15 cellular contexts compared by ENCODE assay signal in the genomic region with DNA sequence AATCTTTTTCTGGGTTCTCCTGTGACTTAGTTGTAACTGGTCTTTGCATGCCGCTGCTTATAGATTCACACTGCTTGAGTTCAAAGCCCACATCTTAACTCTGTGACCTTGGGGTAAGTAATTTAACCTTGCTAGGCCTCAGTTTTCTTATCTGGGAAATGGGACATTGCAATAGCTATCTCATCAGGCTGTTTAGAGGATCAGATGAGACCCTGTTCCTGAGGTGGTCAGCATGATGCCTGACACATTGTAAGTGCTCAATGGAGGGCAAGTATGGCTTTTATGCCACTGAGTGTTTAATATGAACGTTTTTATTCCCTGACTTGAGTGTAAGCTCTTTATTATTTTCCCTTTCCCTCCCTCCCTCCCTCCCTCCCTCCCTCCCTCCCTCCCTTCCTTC.
DNase-seq lines count a peak whose midpoint lies in the region; ATAC-seq, FAIRE-seq and TF ChIP-seq lines count a peak whose summit lies in the region.
"Had no signal": no experiment of that assay in that cellular context is flagged by ENCODE, and none has a peak within 500 bp of the region (broad histone marks: within the 10 kb centered on the region; RNA-seq: fewer than 3 reads in every experiment).

No MANE protein-coding gene starts in this region.

- no peak for ATAC-seq in HG02884 (IDR thresholded peaks at IDR 0.05; ENCODE audit: unreplicated experiment)

- no peak for TF ChIP-seq CTCF in 22Rv1 (IDR thresholded peaks at IDR 0.05)
- no peak for TF ChIP-seq CTCF in MM.1S (IDR thresholded peaks at IDR 0.05; ENCODE audit: low read length)
- no peak for TF ChIP-seq CTCF in D721Med (IDR thresholded peaks at IDR 0.05; ENCODE audit: insufficient read depth, missing control alignments)
- no peak for TF ChIP-seq CTCF in hepatocyte (IDR thresholded peaks at IDR 0.05; ENCODE audit: poor library complexity)

- H4K20me1 ChIP-seq in MM.1S (ENCODE audit: insufficient read depth, low read length) (no peaks in the 10 kb centered on the region), hepatocyte (ENCODE audit: insufficient read depth, poor library complexity, severe bottlenecking) (no peaks in the 10 kb centered on the region)

- H3K79me2 ChIP-seq in MM.1S (ENCODE audit: low read length) (no peaks in the 10 kb centered on the region), hepatocyte (no peaks in the 10 kb centered on the region)

- H3K27me3 ChIP-seq in MM.1S (replicated peaks; ENCODE audit: insufficient read depth, low read length), result no peaks in the 10 kb centered on the region
- H3K27me3 ChIP-seq in esophagus (ENCODE audit: control insufficient read depth in 1 of 2, insufficient read depth in 2 of 2, low read length in 2 of 2), result no peaks in the 10 kb centered on the region
- no peaks in the 10 kb centered on the region for H3K27me3 ChIP-seq in rectal smooth muscle tissue (ENCODE audit: control insufficient read depth, insufficient read depth, low read length)
- no peaks in the 10 kb centered on the region for H3K27me3 ChIP-seq in hepatocyte

- no peak for FAIRE-seq in D721Med (lab: Jason Lieb, UNC)

- H3K9me2 ChIP-seq in MM.1S (replicated peaks; ENCODE audit: insufficient read depth, low read length), result no peaks in the 10 kb centered on the region
- H3K9me2 ChIP-seq in hepatocyte (replicated peaks; ENCODE audit: insufficient read depth), result no peaks in the 10 kb centered on the region

- WGBS in esophagus, 2 donors, result 49 to 56% methylated on average over 2 of the region's 2 CpGs
- WGBS in hepatocyte (ENCODE audit: low lambda C conversion rate, missing lambda C conversion rate), result 79% methylated on average over 2 of the region's 2 CpGs

- H3F3A ChIP-seq in MM.1S (ENCODE audit: insufficient read depth, low read length), result peaks cover 17% of the 10 kb centered on the region

- H3K4me3 ChIP-seq in MM.1S (ENCODE audit: low read length) (no peak overlapping the region), esophagus (ENCODE audit: low read depth in 1 of 2, low read length in 2 of 2) (no peak overlapping the region), rectal smooth muscle tissue (ENCODE audit: low read length) (no peak overlapping the region), hepatocyte (no peak overlapping the region)

- DNase-seq in MM.1S (no peak), A172 (ENCODE audit: low spot score) (no peak), D721Med (ENCODE audit: insufficient read length, low spot score) (no peak), hepatocyte (ENCODE audit: low spot score) (no peak)
- DNase-seq: activated effector memory CD4-positive, alpha-beta T cell treated with Interleukin-2 at 50 U/mL for 16 hours; effector memory CD4-positive, alpha-beta T cell; NCI-H524; nucleus accumbens; stimulated activated CD4-positive, alpha-beta T cell treated with anti-CD3 and anti-CD28 coated beads, Interleukin-4, amount 100 ng/mL, for 4 hours; stimulated activated CD8-positive, alpha-beta memory T cell treated with anti-CD3 and anti-CD28 coated beads, Interleukin-4, amount 100 ng/mL, for 48 hours; trophoblast cell had no signal

- H2AFZ ChIP-seq in MM.1S (ENCODE audit: low read length), result no peak overlapping the region
- no peak overlapping the region for H2AFZ ChIP-seq in hepatocyte

- H3K9me3 ChIP-seq in MM.1S (replicated peaks; ENCODE audit: insufficient read depth, low read length) (no peaks in the 10 kb centered on the region), esophagus (ENCODE audit: control insufficient read depth in 2 of 2, insufficient read depth in 1 of 2, low read depth in 1 of 2, low read length in 1 of 2) (no peaks in the 10 kb centered on the region), hepatocyte (ENCODE audit: low read depth) (no peaks in the 10 kb centered on the region)

- H3K9ac ChIP-seq in MM.1S (ENCODE audit: low read length) (no peak overlapping the region), rectal smooth muscle tissue (ENCODE audit: low read length) (no peak overlapping the region)

- H3K4me2 ChIP-seq in MM.1S (ENCODE audit: low read depth, low read length) (no peak overlapping the region), hepatocyte (no peak overlapping the region)

- H3K4me1 ChIP-seq in MM.1S (ENCODE audit: low read length), result peaks cover 28% of the 10 kb centered on the region
- H3K4me1 ChIP-seq in esophagus (ENCODE audit: control insufficient read depth in 2 of 2, insufficient read depth in 2 of 2, low read length in 1 of 2), result peaks cover 6 to 22% of the 10 kb centered on the region in 2 donors
- peaks cover 19% of the 10 kb centered on the region for H3K4me1 ChIP-seq in rectal smooth muscle tissue (ENCODE audit: control insufficient read depth, insufficient read depth, low read length)
- H3K4me1 ChIP-seq in hepatocyte (ENCODE audit: insufficient read depth), result peaks cover 44% of the 10 kb centered on the region

- peak overlapping the region; percentile 79; the same call in 1 of the 2 replicates for H3K27ac ChIP-seq in 22Rv1
- peak overlapping the region; percentile 76; the same call in 1 of the 2 replicates for H3K27ac ChIP-seq in MM.1S (ENCODE audit: low read length)
- peak overlapping the region; percentile 46 to 87 for H3K27ac ChIP-seq in esophagus (ENCODE audit: low read depth in 2 of 2, low read length in 1 of 2)
- H3K27ac ChIP-seq in rectal smooth muscle tissue (ENCODE audit: low read depth, low read length), result peak overlapping the region; percentile 96
- no peak overlapping the region for H3K27ac ChIP-seq in hepatocyte

- H3K36me3 ChIP-seq in MM.1S (replicated peaks; ENCODE audit: insufficient read depth, low read length) (no peaks in the 10 kb centered on the region), esophagus (ENCODE audit: control insufficient read depth in 2 of 2, insufficient read depth in 2 of 2, low read length in 1 of 2) (no peaks in the 10 kb centered on the region), rectal smooth muscle tissue (ENCODE audit: control insufficient read depth, insufficient read depth, low read length) (no peaks in the 10 kb centered on the region), hepatocyte (replicated peaks; ENCODE audit: insufficient read depth, low read depth) (no peaks in the 10 kb centered on the region)
